In the genomic region with DNA sequence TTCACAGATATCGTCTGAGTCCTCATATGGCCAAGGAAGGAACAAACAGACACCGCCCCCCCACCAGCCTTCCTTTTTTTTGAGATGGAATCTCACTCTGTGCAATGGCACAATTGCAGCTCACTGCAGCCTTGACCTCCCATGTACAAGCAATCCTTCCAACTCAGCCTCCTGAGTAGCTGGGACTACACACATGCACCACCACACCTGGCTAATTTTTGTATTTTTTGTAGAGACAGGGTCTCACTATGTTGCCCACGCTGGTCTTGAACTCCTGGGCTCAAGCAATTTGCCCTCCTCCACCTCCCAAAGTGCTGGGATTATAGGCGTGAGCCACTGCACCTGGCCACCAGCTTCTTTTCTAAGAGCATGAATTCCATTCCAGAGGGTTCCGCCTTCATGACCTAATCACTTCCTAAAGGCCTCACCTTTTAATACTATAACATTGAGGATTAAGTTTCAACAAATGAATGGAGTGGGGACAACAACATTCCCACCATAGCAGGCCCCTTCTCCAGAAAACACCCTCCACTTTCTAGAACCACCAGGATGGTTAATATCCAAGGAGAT, we compare ENCODE assay signal across 1 cellular context.
TF ChIP-seq lines count a peak whose summit lies in the region.

No MANE protein-coding gene starts in this region.

TF ChIP-seq in H1, 55 proteins besides CTCF, POLR2A, EP300 and RAD21:
- no peak for TF ChIP-seq CHD1 (IDR thresholded peaks at IDR 0.05; ENCODE audit: low read depth, low read length)
